ENCODE assay signal across 26 cellular contexts in genomic region chr5:1474875-1475543, GRCh38. TPM values are rescaled to one million over a fixed set of nuclear protein-coding genes. Genes with fewer than 3 reads are reported as not detected.
DNase-seq lines count a peak whose midpoint lies in the region; ATAC-seq, FAIRE-seq and TF ChIP-seq lines count a peak whose summit lies in the region.
"Had no signal": no experiment of that assay in that cellular context is flagged by ENCODE, and none has a peak within 500 bp of the region (broad histone marks: within the 10 kb centered on the region; RNA-seq: fewer than 3 reads in every experiment).

No MANE protein-coding gene starts in this region.

- H3K27ac Mint-ChIP-seq in naive thymus-derived CD4-positive, alpha-beta T cell = peak overlapping the region in 1 of 9 donors; percentile 48
- H3K27ac Mint-ChIP-seq: activated naive CD8-positive, alpha-beta T cell treated with anti-CD3 and anti-CD28 coated beads, Interleukin-2, amount 50 U/mL, for 24 hours had no signal

- H3K9me3 ChIP-seq in right lobe of liver (no peaks in the 10 kb centered on the region), HepG2 (ENCODE audit: low read length) (no peaks in the 10 kb centered on the region), RWPE2 (ENCODE audit: severe bottlenecking) (no peaks in the 10 kb centered on the region)
- H3K9me3 ChIP-seq in naive thymus-derived CD4-positive, alpha-beta T cell (ENCODE audit: control insufficient read depth in 2 of 3, low read length in 3 of 3) = no peaks in the 10 kb centered on the region
- H3K9me3 ChIP-seq: Caco-2, ovary, upper lobe of left lung had no signal

- DNase-seq in right lobe of liver = peak in 2 of 3 donors; percentile 22 to 51
- DNase-seq in HepG2 (ENCODE audit: low spot score) = no peak
- peak; percentile 63 for DNase-seq in RWPE2 (ENCODE audit: low spot score)
- no peak for DNase-seq in naive thymus-derived CD4-positive, alpha-beta T cell
- DNase-seq in caudate nucleus (lab: John Stamatoyannopoulos, UW) = no peak
- no peak for DNase-seq in SKM-1 treated with dmso at 0.1 percent for 144 hours (lab: John Stamatoyannopoulos, UW; ENCODE audit: unreplicated experiment)
- DNase-seq: activated CD4-positive, alpha-beta T cell treated with anti-CD3 and anti-CD28 coated beads for 4 hours; activated naive CD8-positive, alpha-beta T cell treated with anti-CD3 and anti-CD28 coated beads, Interleukin-2, amount 50 U/mL, for 24 hours; natural killer cell; NCI-H1048; NCI-H1930; NCI-H526; stimulated activated CD4-positive, alpha-beta T cell treated with anti-CD3 and anti-CD28 coated beads, Interleukin-2, amount 100 ng/mL, for 24 hours had no signal

- no peaks in the 10 kb centered on the region for H3K79me2 ChIP-seq in HepG2 (ENCODE audit: insufficient read depth, low read length)

- POLR2A ChIA-PET in HepG2 (lab: Yijun Ruan, JAX) = no interaction called here
- POLR2A ChIA-PET in naive thymus-derived CD4-positive, alpha-beta T cell (lab: Charles Lee) = no interaction called here

- intact Hi-C loops in right lobe of liver (cut with DNase I) = no loop called here
- intact Hi-C loops in HepG2 (cut with micrococcal nuclease; ENCODE audit: unreplicated experiment) = loop anchor here (5.0 kb wide), 1 partner anchor 167 kb away; no protein-coding TSS in a partner anchor
- intact Hi-C loops in naive thymus-derived CD4-positive, alpha-beta T cell (cut with micrococcal nuclease) = loop anchor here in 1 of 2 donors (5.0 kb wide), 1 partner anchor 88 kb away; no protein-coding TSS in a partner anchor

- no peak for ATAC-seq in right lobe of liver
- ATAC-seq in HepG2 = no peak
- ATAC-seq in RWPE2 (ENCODE audit: low read depth) = no peak
- ATAC-seq in naive thymus-derived CD4-positive, alpha-beta T cell = peak; percentile 16
- ATAC-seq in GM21447 (IDR thresholded peaks at IDR 0.05; ENCODE audit: unreplicated experiment) = no peak
- no peak for ATAC-seq in GM21717 (IDR thresholded peaks at IDR 0.05; ENCODE audit: unreplicated experiment)
- ATAC-seq: activated naive CD8-positive, alpha-beta T cell treated with anti-CD3 and anti-CD28 coated beads, Interleukin-2, amount 50 U/mL, for 24 hours; SK-N-SH treated with all-trans-retinoic acid at 6 μM for 48 hours had no signal

- no peaks in the 10 kb centered on the region for H3K27me3 ChIP-seq in right lobe of liver
- H3K27me3 ChIP-seq in HepG2 (ENCODE audit: control insufficient read depth in 1 of 2, insufficient read depth in 2 of 2, low read length in 2 of 2) = no peaks in the 10 kb centered on the region
- no peaks in the 10 kb centered on the region for H3K27me3 ChIP-seq in RWPE2 (ENCODE audit: insufficient read depth, poor library complexity, severe bottlenecking)
- no peaks in the 10 kb centered on the region for H3K27me3 ChIP-seq in naive thymus-derived CD4-positive, alpha-beta T cell (ENCODE audit: control insufficient read depth in 2 of 2, insufficient read depth in 2 of 2, low read length in 2 of 2)
- H3K27me3 ChIP-seq: BLaER1 treated with 17β-estradiol and CSF1 and Interleukin-3, amounts not matched to agents 10 nM and 100 nM; ovary; upper lobe of left lung had no signal

- H2AFZ ChIP-seq in HepG2 (ENCODE audit: low read length) = no peak overlapping the region

- TF ChIP-seq EP300 in HepG2 (IDR thresholded peaks at IDR 0.05; ENCODE audit: low read depth in 2 of 2, low read length in 2 of 2) (no peak), HepG2 (CRISPR knock-in tag; IDR thresholded peaks at IDR 0.05; ENCODE audit: borderline replicate concordance) (no peak)

- peaks cover 0 to 31% (median 4%) of the 10 kb centered on the region in 5 donors for H3K36me3 Mint-ChIP-seq in naive thymus-derived CD4-positive, alpha-beta T cell
- H3K36me3 Mint-ChIP-seq: natural killer cell had no signal

- TF ChIP-seq RAD21 in HepG2 (CRISPR knock-in tag; IDR thresholded peaks at IDR 0.05) = no peak

- H3K4me1 ChIP-seq in right lobe of liver (peaks cover 0 to 6% (median 0%) of the 10 kb centered on the region in 4 donors), HepG2 (ENCODE audit: insufficient read depth, low read length) (peaks cover 25% of the 10 kb centered on the region), RWPE2 (ENCODE audit: insufficient read depth, poor library complexity, severe bottlenecking) (no peaks in the 10 kb centered on the region)
- no peaks in the 10 kb centered on the region for H3K4me1 ChIP-seq in naive thymus-derived CD4-positive, alpha-beta T cell (ENCODE audit: control insufficient read depth in 2 of 2, insufficient read depth in 2 of 2, low read length in 2 of 2)
- H3K4me1 ChIP-seq: Caco-2 had no signal

- H3K9ac ChIP-seq in HepG2 (ENCODE audit: insufficient read depth, low read depth, low read length) = no peak overlapping the region
- H3K9ac ChIP-seq: BLaER1 treated with 17β-estradiol and CSF1 and Interleukin-3, amounts not matched to agents 10 nM and 100 nM had no signal

- no peak overlapping the region for H3K4me2 ChIP-seq in HepG2 (ENCODE audit: low read depth, low read length)
- H3K4me2 ChIP-seq: smooth muscle cell had no signal

- no peaks in the 10 kb centered on the region for H3K9me3 Mint-ChIP-seq in naive thymus-derived CD4-positive, alpha-beta T cell
- H3K9me3 Mint-ChIP-seq: activated naive CD8-positive, alpha-beta T cell treated with anti-CD3 and anti-CD28 coated beads, Interleukin-2, amount 50 U/mL, for 24 hours; natural killer cell had no signal

- H3K4me1 Mint-ChIP-seq in naive thymus-derived CD4-positive, alpha-beta T cell = peaks cover 0 to 10% (median 0%) of the 10 kb centered on the region in 7 donors

- no peak for TF ChIP-seq CTCF in right lobe of liver (IDR thresholded peaks at IDR 0.05)
- TF ChIP-seq CTCF in HepG2 (CRISPR knock-in tag; IDR thresholded peaks at IDR 0.05) = no peak
- no peak for TF ChIP-seq CTCF in RWPE2 (IDR thresholded peaks at IDR 0.05; ENCODE audit: poor library complexity, severe bottlenecking)

- peaks cover 9% of the 10 kb centered on the region; the same call in 1 of the 2 replicates for H4K20me1 ChIP-seq in HepG2 (ENCODE audit: insufficient read depth, low read length)

- no peak overlapping the region for H3K27ac ChIP-seq in right lobe of liver
- H3K27ac ChIP-seq in HepG2 (ENCODE audit: extremely low read length, insufficient read depth, low read length) = no peak overlapping the region
- H3K27ac ChIP-seq in RWPE2 (ENCODE audit: poor library complexity, severe bottlenecking) = no peak overlapping the region
- H3K27ac ChIP-seq in naive thymus-derived CD4-positive, alpha-beta T cell (ENCODE audit: low read depth, low read length) = no peak overlapping the region
- no peak overlapping the region for H3K27ac ChIP-seq in caudate nucleus (ENCODE audit: low read depth, low read length)
- H3K27ac ChIP-seq: BLaER1 treated with 17β-estradiol and CSF1 and Interleukin-3, amounts not matched to agents 10 nM and 100 nM; HL-60; ovary had no signal

- CTCF ChIA-PET in HepG2 (lab: Yijun Ruan, JAX; ENCODE audit: low intra/inter-chr PET ratio, low total read pairs) = no interaction called here
- CTCF ChIA-PET in naive thymus-derived CD4-positive, alpha-beta T cell (lab: Charles Lee) = no interaction called here

- no peak overlapping the region for H3K4me3 ChIP-seq in right lobe of liver
- no peak overlapping the region for H3K4me3 ChIP-seq in HepG2 (replicated peaks in 1 of 3; ENCODE audit: insufficient read depth in 1 of 3, low read depth in 2 of 3, low read length in 3 of 3)
- H3K4me3 ChIP-seq in RWPE2 (ENCODE audit: severe bottlenecking) = no peak overlapping the region
- H3K4me3 ChIP-seq in naive thymus-derived CD4-positive, alpha-beta T cell (ENCODE audit: low read length) = no peak overlapping the region
- H3K4me3 ChIP-seq: BLaER1 treated with 17β-estradiol and CSF1 and Interleukin-3, amounts not matched to agents 10 nM and 100 nM; ovary; smooth muscle cell; upper lobe of left lung had no signal

- TF ChIP-seq POLR2A in right lobe of liver (IDR thresholded peaks at IDR 0.05) (no peak), HepG2 (IDR thresholded peaks at IDR 0.05; ENCODE audit: insufficient read depth in 1 of 2, low read depth in 2 of 2, low read length in 2 of 2) (0 out of 4 replicates have a peak, but pooled peaks of 1 of the 2 experiments have one; percentile 27)

- no TSS peak for BruUV-seq in HepG2 (replicated peaks; lab: Mats Ljungman, UMichigan)

- 92% methylated on average over 2 of the region's 23 CpGs for WGBS in right lobe of liver (ENCODE audit: insufficient coverage, low coverage, low lambda C conversion rate, missing lambda C conversion rate)
- 94% methylated on average over 14 of the region's 23 CpGs for WGBS in HepG2 (ENCODE audit: low lambda C conversion rate)

- H3K4me3 Mint-ChIP-seq in naive thymus-derived CD4-positive, alpha-beta T cell = no peak overlapping the region
- H3K4me3 Mint-ChIP-seq: activated naive CD8-positive, alpha-beta T cell treated with anti-CD3 and anti-CD28 coated beads, Interleukin-2, amount 50 U/mL, for 24 hours; natural killer cell had no signal

- FAIRE-seq in HepG2 (lab: Jason Lieb, UNC) = no peak
- FAIRE-seq: G401.6 had no signal

- H3K36me3 ChIP-seq in right lobe of liver (no peaks in the 10 kb centered on the region), HepG2 (replicated peaks in 1 of 2; ENCODE audit: control insufficient read depth in 1 of 2, insufficient read depth in 2 of 2, low read length in 2 of 2) (peaks cover 20 to 69% of the 10 kb centered on the region in 2 experiments), RWPE2 (ENCODE audit: low read depth) (peaks cover 86% of the 10 kb centered on the region)
- H3K36me3 ChIP-seq in naive thymus-derived CD4-positive, alpha-beta T cell (ENCODE audit: control insufficient read depth in 2 of 3, insufficient read depth in 3 of 3, low read length in 3 of 3) = peaks cover 0 to 55% (median 13%) of the 10 kb centered on the region in 3 experiments
- H3K36me3 ChIP-seq: ovary had no signal

- in situ Hi-C loops in HepG2 (cut with HindIII; ENCODE audit: extremely low pct_ligation_motif_present, low pct_unique_long_range_greater_than_20kb) = no loop called here

- no peaks in the 10 kb centered on the region for H3K27me3 Mint-ChIP-seq in naive thymus-derived CD4-positive, alpha-beta T cell
- H3K27me3 Mint-ChIP-seq: activated naive CD8-positive, alpha-beta T cell treated with anti-CD3 and anti-CD28 coated beads, Interleukin-2, amount 50 U/mL, for 24 hours had no signal

RNA-seq across cellular contexts. Expression of gene SLC6A3, which starts 29.8 kb away (rescaled TPM):
- total RNA-seq in right lobe of liver (not detected), HepG2 (2016; rRNA removed; fragmentation: Illumina TruSeq; extraction: Trizol) (not detected in 2 replicates)
- total RNA-seq in HepG2 (2016; cell fraction: cytosol; rRNA removed; fragmentation: Illumina TruSeq; extraction: Trizol; ENCODE audit: low read depth) = not detected in 2 replicates
- not detected in 2 replicates for total RNA-seq in HepG2 (2016; cell fraction: insoluble cytoplasmic fraction; rRNA removed; fragmentation: Illumina TruSeq; extraction: Trizol)
- total RNA-seq in HepG2 (2016; cell fraction: membrane; rRNA removed; fragmentation: Illumina TruSeq; extraction: Trizol) = not detected in 2 replicates
- not detected in 2 replicates for total RNA-seq in HepG2 (2016; cell fraction: nucleus; rRNA removed; fragmentation: Illumina TruSeq; extraction: Trizol)
- 0.01 and 0.12 TPM in 2 replicates for polyA plus RNA-seq in HepG2 (2011; rRNA removed)
- 0.03 and 0.06 TPM in 2 replicates for polyA plus RNA-seq in HepG2 (2011; cell fraction: cytosol; rRNA removed)
- 0.18 and 0.36 TPM in 2 replicates for polyA plus RNA-seq in HepG2 (2011; cell fraction: nucleus; rRNA removed)
- 0.15 and 0.17 TPM in 2 replicates for polyA plus RNA-seq in HepG2 (2012)
- polyA plus RNA-seq in HepG2 (2016; cell fraction: cytosol; fragmentation: Illumina TruSeq; extraction: Trizol; ENCODE audit: low read depth) = not detected in 2 replicates
- polyA plus RNA-seq in HepG2 (2016; cell fraction: insoluble cytoplasmic fraction; fragmentation: Illumina TruSeq; extraction: Trizol; ENCODE audit: low read depth) = not detected in 2 replicates
- polyA plus RNA-seq in HepG2 (2016; cell fraction: membrane; fragmentation: Illumina TruSeq; extraction: Trizol; ENCODE audit: low read depth) = not detected in 2 replicates
- not detected in 2 replicates for polyA plus RNA-seq in HepG2 (2016; cell fraction: nucleus; fragmentation: Illumina TruSeq; extraction: Trizol; ENCODE audit: insufficient read depth, low read depth)
- 0.12 and 0.14 TPM in 2 replicates for polyA minus RNA-seq in HepG2 (2011; rRNA and poly(A)+ RNA removed; ENCODE audit: low replicate concordance)
- not detected in 2 replicates for polyA minus RNA-seq in HepG2 (2011; cell fraction: cytosol; rRNA and poly(A)+ RNA removed)
- 0.12 TPM in 1 of 2 replicates, not detected in the other for polyA minus RNA-seq in HepG2 (2011; cell fraction: nucleus; rRNA and poly(A)+ RNA removed)
- total RNA-seq in naive thymus-derived CD4-positive, alpha-beta T cell = under 1 TPM in 1 of 5 experiments, not detected in 4; 0.07 TPM
- polyA plus RNA-seq in naive thymus-derived CD4-positive, alpha-beta T cell = not detected
- total RNA-seq: Caco-2, LHCN-M2, lower leg skin, natural killer cell, renal cortical epithelial cell, smooth muscle cell had no signal
- polyA plus RNA-seq: smooth muscle cell had no signal

RNA-seq across cellular contexts. Expression of gene LPCAT1, which starts 48.8 kb away (rescaled TPM):
- 10 to 100 TPM in 3 of 6 experiments, 1 to 10 TPM in 3; 6.9 to 38.6 (median 13.1) TPM for total RNA-seq in right lobe of liver
- 16.0 and 29.8 TPM in 2 replicates for total RNA-seq in HepG2 (2016; rRNA removed; fragmentation: Illumina TruSeq; extraction: Trizol)
- 5.1 and 9.2 TPM in 2 replicates for total RNA-seq in HepG2 (2016; cell fraction: cytosol; rRNA removed; fragmentation: Illumina TruSeq; extraction: Trizol; ENCODE audit: low read depth)
- 14.3 and 34.5 TPM in 2 replicates for total RNA-seq in HepG2 (2016; cell fraction: insoluble cytoplasmic fraction; rRNA removed; fragmentation: Illumina TruSeq; extraction: Trizol)
- 14.8 and 16.4 TPM in 2 replicates for total RNA-seq in HepG2 (2016; cell fraction: membrane; rRNA removed; fragmentation: Illumina TruSeq; extraction: Trizol)
- total RNA-seq in HepG2 (2016; cell fraction: nucleus; rRNA removed; fragmentation: Illumina TruSeq; extraction: Trizol) = 37.9 and 47.2 TPM in 2 replicates
- polyA plus RNA-seq in HepG2 (2011; rRNA removed) = 90.6 and 115 TPM in 2 replicates
- 65.4 and 69.9 TPM in 2 replicates for polyA plus RNA-seq in HepG2 (2011; cell fraction: cytosol; rRNA removed)
- polyA plus RNA-seq in HepG2 (2011; cell fraction: nucleus; rRNA removed) = 330 and 361 TPM in 2 replicates
- 104 and 122 TPM in 2 replicates for polyA plus RNA-seq in HepG2 (2012)
- 3.8 and 4.2 TPM in 2 replicates for polyA plus RNA-seq in HepG2 (2016; cell fraction: cytosol; fragmentation: Illumina TruSeq; extraction: Trizol; ENCODE audit: low read depth)
- polyA plus RNA-seq in HepG2 (2016; cell fraction: insoluble cytoplasmic fraction; fragmentation: Illumina TruSeq; extraction: Trizol; ENCODE audit: low read depth) = 18.3 and 19.5 TPM in 2 replicates
- polyA plus RNA-seq in HepG2 (2016; cell fraction: membrane; fragmentation: Illumina TruSeq; extraction: Trizol; ENCODE audit: low read depth) = 9.2 and 10.4 TPM in 2 replicates
- polyA plus RNA-seq in HepG2 (2016; cell fraction: nucleus; fragmentation: Illumina TruSeq; extraction: Trizol; ENCODE audit: insufficient read depth, low read depth) = 89.7 and 92.4 TPM in 2 replicates
- 56.1 and 65.1 TPM in 2 replicates for polyA minus RNA-seq in HepG2 (2011; rRNA and poly(A)+ RNA removed; ENCODE audit: low replicate concordance)
- 44.6 and 51.7 TPM in 2 replicates for polyA minus RNA-seq in HepG2 (2011; cell fraction: cytosol; rRNA and poly(A)+ RNA removed)
- polyA minus RNA-seq in HepG2 (2011; cell fraction: nucleus; rRNA and poly(A)+ RNA removed) = 90.3 and 92.4 TPM in 2 replicates
- 10 to 100 TPM; 29.4 to 89.4 (median 49.7) TPM for total RNA-seq in naive thymus-derived CD4-positive, alpha-beta T cell
- polyA plus RNA-seq in naive thymus-derived CD4-positive, alpha-beta T cell = 10 to 100 TPM in 1 of 2 donors, 1 to 10 TPM in 1; 9.9 to 23.5 TPM

Comparison
In these comparisons a context has a peak if more than half of its experiments do, and no peak if none do; other contexts are left out.
1. DNase-seq: peak in right lobe of liver (2 of 3) and RWPE2 (single experiment); none in HepG2 (single experiment), naive thymus-derived CD4-positive, alpha-beta T cell (0 of 9), caudate nucleus (0 of 61) and SKM-1 treated with dmso at 0.1 percent for 144 hours (single experiment).